1 cellular context compared by ENCODE assay signal in the genomic region with DNA sequence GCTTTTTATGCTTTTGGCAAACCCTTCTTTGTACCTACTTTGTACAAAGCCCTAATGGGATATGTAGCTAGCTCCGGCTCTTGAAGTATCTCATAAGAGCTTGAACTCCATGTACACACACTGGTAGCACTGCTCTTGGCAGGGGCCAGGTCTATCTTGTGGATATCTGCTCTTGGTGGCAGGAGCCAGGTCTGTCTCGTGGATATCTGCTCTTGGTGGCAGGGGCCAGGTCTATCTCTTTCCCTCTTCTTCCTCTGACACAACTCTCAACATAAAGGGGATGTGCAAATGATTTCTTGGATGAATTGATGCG.
TF ChIP-seq lines count a peak whose summit lies in the region.

No MANE protein-coding gene starts in this region.

TF ChIP-seq in SK-N-SH treated with all-trans-retinoic acid at 6 μM for 48 hours, 23 proteins besides CTCF, POLR2A, EP300 and RAD21 (continued from another document):
- TF ChIP-seq, protein P1, sequence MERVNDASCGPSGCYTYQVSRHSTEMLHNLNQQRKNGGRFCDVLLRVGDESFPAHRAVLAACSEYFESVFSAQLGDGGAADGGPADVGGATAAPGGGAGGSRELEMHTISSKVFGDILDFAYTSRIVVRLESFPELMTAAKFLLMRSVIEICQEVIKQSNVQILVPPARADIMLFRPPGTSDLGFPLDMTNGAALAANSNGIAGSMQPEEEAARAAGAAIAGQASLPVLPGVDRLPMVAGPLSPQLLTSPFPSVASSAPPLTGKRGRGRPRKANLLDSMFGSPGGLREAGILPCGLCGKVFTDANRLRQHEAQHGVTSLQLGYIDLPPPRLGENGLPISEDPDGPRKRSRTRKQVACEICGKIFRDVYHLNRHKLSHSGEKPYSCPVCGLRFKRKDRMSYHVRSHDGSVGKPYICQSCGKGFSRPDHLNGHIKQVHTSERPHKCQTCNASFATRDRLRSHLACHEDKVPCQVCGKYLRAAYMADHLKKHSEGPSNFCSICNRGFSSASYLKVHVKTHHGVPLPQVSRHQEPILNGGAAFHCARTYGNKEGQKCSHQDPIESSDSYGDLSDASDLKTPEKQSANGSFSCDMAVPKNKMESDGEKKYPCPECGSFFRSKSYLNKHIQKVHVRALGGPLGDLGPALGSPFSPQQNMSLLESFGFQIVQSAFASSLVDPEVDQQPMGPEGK (CRISPR knock-in tag; IDR thresholded peaks at IDR 0.05; ENCODE audit: borderline replicate concordance), result no peak
- TF ChIP-seq OSR1 (CRISPR knock-in tag; IDR thresholded peaks at IDR 0.05), result no peak
- TF ChIP-seq ZNF70 (CRISPR knock-in tag; IDR thresholded peaks at IDR 0.05), result no peak
- no peak for TF ChIP-seq ZFP3 (CRISPR knock-in tag; IDR thresholded peaks at IDR 0.05)
- TF ChIP-seq TOX (CRISPR knock-in tag; IDR thresholded peaks at IDR 0.05; ENCODE audit: borderline replicate concordance), result no peak
